In genomic region chr3:167078070-167078622, GRCh38 we compare ENCODE assay signal across 17 cellular contexts.
DNase-seq lines count a peak whose midpoint lies in the region; ATAC-seq, FAIRE-seq and TF ChIP-seq lines count a peak whose summit lies in the region.
"Had no signal": no experiment of that assay in that cellular context is flagged by ENCODE, and none has a peak within 500 bp of the region (broad histone marks: within the 10 kb centered on the region; RNA-seq: fewer than 3 reads in every experiment).

No MANE protein-coding gene starts in this region.

- no peaks in the 10 kb centered on the region for H4K20me1 ChIP-seq in astrocyte (ENCODE audit: insufficient read depth, low read length)

- TF ChIP-seq CTCF in astrocyte (IDR thresholded peaks at IDR 0.05; ENCODE audit: insufficient read depth, low read depth, low read length) (no peak), adrenal gland (IDR thresholded peaks at IDR 0.05) (no peak)

- H3K27me3 ChIP-seq in astrocyte (ENCODE audit: insufficient read depth, low read length) (no peaks in the 10 kb centered on the region), adrenal gland (no peaks in the 10 kb centered on the region)
- H3K27me3 ChIP-seq: testis had no signal

- H3K9ac ChIP-seq in astrocyte (ENCODE audit: low read length), result no peak overlapping the region

- H3K36me3 Mint-ChIP-seq in astrocyte (ENCODE audit: low read depth, unreplicated experiment), result no peaks in the 10 kb centered on the region
- H3K36me3 Mint-ChIP-seq: activated naive CD4-positive, alpha-beta T cell treated with anti-CD3 and anti-CD28 coated beads, Interleukin-2, amount 50 U/mL, for 72 hours; natural killer cell treated with Interleukin-12 subunit alpha and Interleukin-12 subunit beta and Interleukin-15 and Interleukin-18, amount 100 ng/mL, for 72 hours; T-cell had no signal

- H3K9me3 Mint-ChIP-seq in astrocyte (ENCODE audit: unreplicated experiment), result no peaks in the 10 kb centered on the region

- H3K27ac ChIP-seq in astrocyte (ENCODE audit: low read depth, low read length) (no peak overlapping the region), adrenal gland (no peak overlapping the region)
- H3K27ac ChIP-seq: lower lobe of right lung, testis had no signal

- H3K4me2 ChIP-seq in astrocyte (ENCODE audit: low read length), result no peak overlapping the region

- H3K4me3 Mint-ChIP-seq in astrocyte (ENCODE audit: unreplicated experiment), result no peak overlapping the region
- H3K4me3 Mint-ChIP-seq: natural killer cell treated with Interleukin-12 subunit alpha and Interleukin-12 subunit beta and Interleukin-15 and Interleukin-18, amount 100 ng/mL, for 72 hours; T-cell had no signal

- intact Hi-C loops in adrenal gland (cut with DNase I), result no loop called here

- no peak overlapping the region for H3K4me3 ChIP-seq in astrocyte (ENCODE audit: insufficient read depth, low read depth, low read length)
- H3K4me3 ChIP-seq in adrenal gland, result no peak overlapping the region
- H3K4me3 ChIP-seq: lower lobe of right lung, testis had no signal

- no peaks in the 10 kb centered on the region for H3K9me3 ChIP-seq in astrocyte (ENCODE audit: insufficient read depth, low read depth, low read length)
- no peaks in the 10 kb centered on the region for H3K9me3 ChIP-seq in adrenal gland (replicated peaks in 1 of 3)
- H3K9me3 ChIP-seq: lower lobe of right lung, testis had no signal

- no peaks in the 10 kb centered on the region for H3K79me2 ChIP-seq in astrocyte (ENCODE audit: insufficient read depth, low read length)

- FAIRE-seq in astrocyte (lab: Jason Lieb, UNC) (no peak), frontal cortex (lab: Jason Lieb, UNC) (no peak)

- H3K4me1 ChIP-seq in astrocyte (ENCODE audit: insufficient read depth, low read length) (no peaks in the 10 kb centered on the region), adrenal gland (replicated peaks in 1 of 2) (no peaks in the 10 kb centered on the region)
- H3K4me1 ChIP-seq: lower lobe of right lung, testis had no signal

- H3K36me3 ChIP-seq in astrocyte (ENCODE audit: insufficient read depth, low read length), result no peaks in the 10 kb centered on the region
- no peaks in the 10 kb centered on the region for H3K36me3 ChIP-seq in adrenal gland (replicated peaks in 1 of 2)
- H3K36me3 ChIP-seq: lower lobe of right lung had no signal

- no peaks in the 10 kb centered on the region for H3K27me3 Mint-ChIP-seq in astrocyte (ENCODE audit: low read depth, unreplicated experiment)
- H3K27me3 Mint-ChIP-seq: natural killer cell treated with Interleukin-12 subunit alpha and Interleukin-12 subunit beta and Interleukin-15 and Interleukin-18, amount 100 ng/mL, for 72 hours; T-cell had no signal

- ATAC-seq in GM18868 (IDR thresholded peaks at IDR 0.05; ENCODE audit: unreplicated experiment) (peak; percentile 39), GM18873 (IDR thresholded peaks at IDR 0.05; ENCODE audit: low FRiP score, unreplicated experiment) (no peak), HG03139 (IDR thresholded peaks at IDR 0.05; ENCODE audit: unreplicated experiment) (no peak)
- ATAC-seq: activated CD4-positive, CD25-positive, alpha-beta regulatory T cell treated with anti-CD3 and anti-CD28 coated beads, Interleukin-2, amount 50 U/mL, for 24 hours; activated naive CD4-positive, alpha-beta T cell treated with anti-CD3 and anti-CD28 coated beads, Interleukin-2, amount 50 U/mL, for 72 hours; lower lobe of right lung; natural killer cell treated with Interleukin-12 subunit alpha and Interleukin-12 subunit beta and Interleukin-15 and Interleukin-18, amount 100 ng/mL, for 72 hours; Panc1; T-cell had no signal

- no peak for TF ChIP-seq POLR2A in adrenal gland (IDR thresholded peaks at IDR 0.05)

- 73 to 76% (median 74%) methylated on average over 7 of the region's 7 CpGs for WGBS in adrenal gland, 4 donors

- H2AFZ ChIP-seq in astrocyte (ENCODE audit: low read depth, low read length), result peak overlapping the region; percentile 69

- H3K27ac Mint-ChIP-seq in astrocyte (ENCODE audit: unreplicated experiment), result no peak overlapping the region
- H3K27ac Mint-ChIP-seq: activated naive CD4-positive, alpha-beta T cell treated with anti-CD3 and anti-CD28 coated beads, Interleukin-2, amount 50 U/mL, for 72 hours; natural killer cell treated with Interleukin-12 subunit alpha and Interleukin-12 subunit beta and Interleukin-15 and Interleukin-18, amount 100 ng/mL, for 72 hours; T-cell had no signal

- no peaks in the 10 kb centered on the region for H3K4me1 Mint-ChIP-seq in astrocyte (ENCODE audit: low read depth, unreplicated experiment)
- H3K4me1 Mint-ChIP-seq: T-cell had no signal

- DNase-seq in A172 (ENCODE audit: low spot score), result peak; percentile 60
- peak; percentile 1 for DNase-seq in NCI-H460 (ENCODE audit: extremely low read depth, low read depth)
- DNase-seq in astrocyte (ENCODE audit: low read depth), result peak; percentile 15
- DNase-seq in frontal cortex (ENCODE audit: low spot score in 2 of 2), result no peak
- no peak for DNase-seq in adrenal gland
- DNase-seq: effector CD8-positive, alpha-beta T cell; lower lobe of right lung; NCI-H1105; T-cell; testis had no signal

Comparison
In these comparisons a context has a peak if more than half of its experiments do, and no peak if none do; other contexts are left out.
1. DNase-seq: peak in A172 (single experiment), NCI-H460 (single experiment) and astrocyte (single experiment); none in frontal cortex (0 of 2) and adrenal gland (0 of 7).